Comparison of ENCODE assay signal across 3 cellular contexts in the genomic region with DNA sequence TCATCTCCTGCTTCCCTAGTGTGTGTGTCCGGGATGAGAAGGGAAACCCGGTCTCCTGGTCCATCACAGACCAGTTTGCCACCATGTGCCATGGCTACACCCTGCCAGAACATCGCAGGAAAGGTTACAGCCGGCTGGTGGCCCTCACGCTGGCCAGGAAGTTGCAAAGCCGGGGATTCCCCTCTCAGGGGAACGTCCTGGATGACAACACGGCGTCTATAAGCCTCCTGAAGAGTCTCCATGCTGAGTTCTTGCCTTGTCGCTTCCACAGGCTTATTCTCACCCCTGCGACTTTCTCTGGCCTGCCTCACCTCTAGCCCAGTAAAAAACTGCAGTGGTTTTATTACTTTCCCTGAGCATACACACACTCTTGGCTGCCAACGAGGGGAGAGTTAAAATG.
A peak's percentile ranks its signal among the peaks of the same experiment; 100 is the strongest.
TF ChIP-seq lines count a peak whose summit lies in the region.

No MANE protein-coding gene starts in this region.

TF ChIP-seq in IMR-90, 13 proteins besides CTCF, POLR2A, EP300 and RAD21:
- no peak for TF ChIP-seq RCOR1 (IDR thresholded peaks at IDR 0.05; ENCODE audit: insufficient replicate concordance, low read length)
- TF ChIP-seq MAZ (IDR thresholded peaks at IDR 0.05; ENCODE audit: borderline replicate concordance, low read depth, low read length): no peak
- TF ChIP-seq MXI1 (IDR thresholded peaks at IDR 0.05; ENCODE audit: borderline replicate concordance, low read depth, low read length): no peak
- TF ChIP-seq CHD1 (IDR thresholded peaks at IDR 0.05; ENCODE audit: low read depth, low read length): no peak
- TF ChIP-seq MAFK (IDR thresholded peaks at IDR 0.05; ENCODE audit: low read depth, low read length): no peak
- TF ChIP-seq, protein P1, sequence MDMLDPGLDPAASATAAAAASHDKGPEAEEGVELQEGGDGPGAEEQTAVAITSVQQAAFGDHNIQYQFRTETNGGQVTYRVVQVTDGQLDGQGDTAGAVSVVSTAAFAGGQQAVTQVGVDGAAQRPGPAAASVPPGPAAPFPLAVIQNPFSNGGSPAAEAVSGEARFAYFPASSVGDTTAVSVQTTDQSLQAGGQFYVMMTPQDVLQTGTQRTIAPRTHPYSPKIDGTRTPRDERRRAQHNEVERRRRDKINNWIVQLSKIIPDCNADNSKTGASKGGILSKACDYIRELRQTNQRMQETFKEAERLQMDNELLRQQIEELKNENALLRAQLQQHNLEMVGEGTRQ (IDR thresholded peaks at IDR 0.05; ENCODE audit: low read depth, low read length): no peak
- no peak for TF ChIP-seq CEBPB (IDR thresholded peaks at IDR 0.05; ENCODE audit: low read depth, low read length)
- no peak for TF ChIP-seq FOS (IDR thresholded peaks at IDR 0.05; ENCODE audit: low read depth, low read length)
- no peak for TF ChIP-seq RFX5 (IDR thresholded peaks at IDR 0.05; ENCODE audit: low read depth, low read length)
- TF ChIP-seq, protein P2, sequence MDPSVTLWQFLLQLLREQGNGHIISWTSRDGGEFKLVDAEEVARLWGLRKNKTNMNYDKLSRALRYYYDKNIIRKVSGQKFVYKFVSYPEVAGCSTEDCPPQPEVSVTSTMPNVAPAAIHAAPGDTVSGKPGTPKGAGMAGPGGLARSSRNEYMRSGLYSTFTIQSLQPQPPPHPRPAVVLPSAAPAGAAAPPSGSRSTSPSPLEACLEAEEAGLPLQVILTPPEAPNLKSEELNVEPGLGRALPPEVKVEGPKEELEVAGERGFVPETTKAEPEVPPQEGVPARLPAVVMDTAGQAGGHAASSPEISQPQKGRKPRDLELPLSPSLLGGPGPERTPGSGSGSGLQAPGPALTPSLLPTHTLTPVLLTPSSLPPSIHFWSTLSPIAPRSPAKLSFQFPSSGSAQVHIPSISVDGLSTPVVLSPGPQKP (IDR thresholded peaks at IDR 0.05; ENCODE audit: borderline replicate concordance, low read depth, low read length): no peak
- no peak for TF ChIP-seq NFE2L2 (IDR thresholded peaks at IDR 0.05; ENCODE audit: low read depth, low read length)
- no peak for TF ChIP-seq SMC3 (IDR thresholded peaks at IDR 0.05; ENCODE audit: low read depth, low read length)
- TF ChIP-seq BHLHE40 (IDR thresholded peaks at IDR 0.05; ENCODE audit: low read depth, low read length): no peak

TF ChIP-seq in K562, 482 proteins besides CTCF, POLR2A, EP300 and RAD21 (continues in another document):
- TF ChIP-seq, protein P3, sequence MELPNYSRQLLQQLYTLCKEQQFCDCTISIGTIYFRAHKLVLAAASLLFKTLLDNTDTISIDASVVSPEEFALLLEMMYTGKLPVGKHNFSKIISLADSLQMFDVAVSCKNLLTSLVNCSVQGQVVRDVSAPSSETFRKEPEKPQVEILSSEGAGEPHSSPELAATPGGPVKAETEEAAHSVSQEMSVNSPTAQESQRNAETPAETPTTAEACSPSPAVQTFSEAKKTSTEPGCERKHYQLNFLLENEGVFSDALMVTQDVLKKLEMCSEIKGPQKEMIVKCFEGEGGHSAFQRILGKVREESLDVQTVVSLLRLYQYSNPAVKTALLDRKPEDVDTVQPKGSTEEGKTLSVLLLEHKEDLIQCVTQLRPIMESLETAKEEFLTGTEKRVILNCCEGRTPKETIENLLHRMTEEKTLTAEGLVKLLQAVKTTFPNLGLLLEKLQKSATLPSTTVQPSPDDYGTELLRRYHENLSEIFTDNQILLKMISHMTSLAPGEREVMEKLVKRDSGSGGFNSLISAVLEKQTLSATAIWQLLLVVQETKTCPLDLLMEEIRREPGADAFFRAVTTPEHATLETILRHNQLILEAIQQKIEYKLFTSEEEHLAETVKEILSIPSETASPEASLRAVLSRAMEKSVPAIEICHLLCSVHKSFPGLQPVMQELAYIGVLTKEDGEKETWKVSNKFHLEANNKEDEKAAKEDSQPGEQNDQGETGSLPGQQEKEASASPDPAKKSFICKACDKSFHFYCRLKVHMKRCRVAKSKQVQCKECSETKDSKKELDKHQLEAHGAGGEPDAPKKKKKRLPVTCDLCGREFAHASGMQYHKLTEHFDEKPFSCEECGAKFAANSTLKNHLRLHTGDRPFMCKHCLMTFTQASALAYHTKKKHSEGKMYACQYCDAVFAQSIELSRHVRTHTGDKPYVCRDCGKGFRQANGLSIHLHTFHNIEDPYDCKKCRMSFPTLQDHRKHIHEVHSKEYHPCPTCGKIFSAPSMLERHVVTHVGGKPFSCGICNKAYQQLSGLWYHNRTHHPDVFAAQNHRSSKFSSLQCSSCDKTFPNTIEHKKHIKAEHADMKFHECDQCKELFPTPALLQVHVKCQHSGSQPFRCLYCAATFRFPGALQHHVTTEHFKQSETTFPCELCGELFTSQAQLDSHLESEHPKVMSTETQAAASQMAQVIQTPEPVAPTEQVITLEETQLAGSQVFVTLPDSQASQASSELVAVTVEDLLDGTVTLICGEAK (IDR thresholded peaks at IDR 0.05): no peak
- TF ChIP-seq, protein P3 (CRISPR knock-in tag; IDR thresholded peaks at IDR 0.05): no peak
- TF ChIP-seq, protein P4, sequence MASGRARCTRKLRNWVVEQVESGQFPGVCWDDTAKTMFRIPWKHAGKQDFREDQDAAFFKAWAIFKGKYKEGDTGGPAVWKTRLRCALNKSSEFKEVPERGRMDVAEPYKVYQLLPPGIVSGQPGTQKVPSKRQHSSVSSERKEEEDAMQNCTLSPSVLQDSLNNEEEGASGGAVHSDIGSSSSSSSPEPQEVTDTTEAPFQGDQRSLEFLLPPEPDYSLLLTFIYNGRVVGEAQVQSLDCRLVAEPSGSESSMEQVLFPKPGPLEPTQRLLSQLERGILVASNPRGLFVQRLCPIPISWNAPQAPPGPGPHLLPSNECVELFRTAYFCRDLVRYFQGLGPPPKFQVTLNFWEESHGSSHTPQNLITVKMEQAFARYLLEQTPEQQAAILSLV (tag; IDR thresholded peaks at IDR 0.05): no peak
- TF ChIP-seq MAFK (IDR thresholded peaks at IDR 0.05; ENCODE audit: low read length) (no peak), ELF1 (tag; IDR thresholded peaks at IDR 0.05) (no peak), HDAC2 (IDR thresholded peaks at IDR 0.05) (no peak), ZNF134 (CRISPR knock-in tag; conservative IDR thresholded peaks at IDR 0.05) (no peak), CBX2 (IDR thresholded peaks at IDR 0.05; ENCODE audit: insufficient read depth, low read length, poor library complexity, severe bottlenecking) (no peak)

TF ChIP-seq in HepG2, 621 proteins besides CTCF, POLR2A, EP300 and RAD21:
- TF ChIP-seq ZFP41 (CRISPR knock-in tag; IDR thresholded peaks at IDR 0.05; ENCODE audit: borderline replicate concordance) (no peak), TCF7 (IDR thresholded peaks at IDR 0.05; ENCODE audit: low read depth) (no peak), HIVEP1 (CRISPR knock-in tag; IDR thresholded peaks at IDR 0.05) (0 out of 2 replicates have a peak, but pooled peaks have one; percentile 16), CC2D1A (CRISPR knock-in tag; IDR thresholded peaks at IDR 0.05) (no peak), POGZ (CRISPR knock-in tag; IDR thresholded peaks at IDR 0.05) (no peak), SSRP1 (CRISPR knock-in tag; IDR thresholded peaks at IDR 0.05) (no peak), SP5 (CRISPR knock-in tag; IDR thresholded peaks at IDR 0.05; ENCODE audit: borderline replicate concordance, low read depth) (no peak), PITX1 (CRISPR knock-in tag; IDR thresholded peaks at IDR 0.05) (no peak), MTF2 (CRISPR knock-in tag; IDR thresholded peaks at IDR 0.05; ENCODE audit: borderline replicate concordance) (no peak), POLR2AphosphoS5 (IDR thresholded peaks at IDR 0.05; ENCODE audit: low read depth, low read length) (no peak), RELA (CRISPR knock-in tag; IDR thresholded peaks at IDR 0.05) (no peak)
- TF ChIP-seq, protein P5, sequence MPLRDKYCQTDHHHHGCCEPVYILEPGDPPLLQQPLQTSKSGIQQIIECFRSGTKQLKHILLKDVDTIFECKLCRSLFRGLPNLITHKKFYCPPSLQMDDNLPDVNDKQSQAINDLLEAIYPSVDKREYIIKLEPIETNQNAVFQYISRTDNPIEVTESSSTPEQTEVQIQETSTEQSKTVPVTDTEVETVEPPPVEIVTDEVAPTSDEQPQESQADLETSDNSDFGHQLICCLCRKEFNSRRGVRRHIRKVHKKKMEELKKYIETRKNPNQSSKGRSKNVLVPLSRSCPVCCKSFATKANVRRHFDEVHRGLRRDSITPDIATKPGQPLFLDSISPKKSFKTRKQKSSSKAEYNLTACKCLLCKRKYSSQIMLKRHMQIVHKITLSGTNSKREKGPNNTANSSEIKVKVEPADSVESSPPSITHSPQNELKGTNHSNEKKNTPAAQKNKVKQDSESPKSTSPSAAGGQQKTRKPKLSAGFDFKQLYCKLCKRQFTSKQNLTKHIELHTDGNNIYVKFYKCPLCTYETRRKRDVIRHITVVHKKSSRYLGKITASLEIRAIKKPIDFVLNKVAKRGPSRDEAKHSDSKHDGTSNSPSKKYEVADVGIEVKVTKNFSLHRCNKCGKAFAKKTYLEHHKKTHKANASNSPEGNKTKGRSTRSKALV (CRISPR knock-in tag; IDR thresholded peaks at IDR 0.05): no peak
- TF ChIP-seq, protein P6, sequence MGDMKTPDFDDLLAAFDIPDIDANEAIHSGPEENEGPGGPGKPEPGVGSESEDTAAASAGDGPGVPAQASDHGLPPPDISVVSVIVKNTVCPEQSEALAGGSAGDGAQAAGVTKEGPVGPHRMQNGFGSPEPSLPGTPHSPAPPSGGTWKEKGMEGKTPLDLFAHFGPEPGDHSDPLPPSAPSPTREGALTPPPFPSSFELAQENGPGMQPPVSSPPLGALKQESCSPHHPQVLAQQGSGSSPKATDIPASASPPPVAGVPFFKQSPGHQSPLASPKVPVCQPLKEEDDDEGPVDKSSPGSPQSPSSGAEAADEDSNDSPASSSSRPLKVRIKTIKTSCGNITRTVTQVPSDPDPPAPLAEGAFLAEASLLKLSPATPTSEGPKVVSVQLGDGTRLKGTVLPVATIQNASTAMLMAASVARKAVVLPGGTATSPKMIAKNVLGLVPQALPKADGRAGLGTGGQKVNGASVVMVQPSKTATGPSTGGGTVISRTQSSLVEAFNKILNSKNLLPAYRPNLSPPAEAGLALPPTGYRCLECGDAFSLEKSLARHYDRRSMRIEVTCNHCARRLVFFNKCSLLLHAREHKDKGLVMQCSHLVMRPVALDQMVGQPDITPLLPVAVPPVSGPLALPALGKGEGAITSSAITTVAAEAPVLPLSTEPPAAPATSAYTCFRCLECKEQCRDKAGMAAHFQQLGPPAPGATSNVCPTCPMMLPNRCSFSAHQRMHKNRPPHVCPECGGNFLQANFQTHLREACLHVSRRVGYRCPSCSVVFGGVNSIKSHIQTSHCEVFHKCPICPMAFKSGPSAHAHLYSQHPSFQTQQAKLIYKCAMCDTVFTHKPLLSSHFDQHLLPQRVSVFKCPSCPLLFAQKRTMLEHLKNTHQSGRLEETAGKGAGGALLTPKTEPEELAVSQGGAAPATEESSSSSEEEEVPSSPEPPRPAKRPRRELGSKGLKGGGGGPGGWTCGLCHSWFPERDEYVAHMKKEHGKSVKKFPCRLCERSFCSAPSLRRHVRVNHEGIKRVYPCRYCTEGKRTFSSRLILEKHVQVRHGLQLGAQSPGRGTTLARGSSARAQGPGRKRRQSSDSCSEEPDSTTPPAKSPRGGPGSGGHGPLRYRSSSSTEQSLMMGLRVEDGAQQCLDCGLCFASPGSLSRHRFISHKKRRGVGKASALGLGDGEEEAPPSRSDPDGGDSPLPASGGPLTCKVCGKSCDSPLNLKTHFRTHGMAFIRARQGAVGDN (CRISPR knock-in tag; IDR thresholded peaks at IDR 0.05): peak; percentile 36
- TF ChIP-seq, protein P7, sequence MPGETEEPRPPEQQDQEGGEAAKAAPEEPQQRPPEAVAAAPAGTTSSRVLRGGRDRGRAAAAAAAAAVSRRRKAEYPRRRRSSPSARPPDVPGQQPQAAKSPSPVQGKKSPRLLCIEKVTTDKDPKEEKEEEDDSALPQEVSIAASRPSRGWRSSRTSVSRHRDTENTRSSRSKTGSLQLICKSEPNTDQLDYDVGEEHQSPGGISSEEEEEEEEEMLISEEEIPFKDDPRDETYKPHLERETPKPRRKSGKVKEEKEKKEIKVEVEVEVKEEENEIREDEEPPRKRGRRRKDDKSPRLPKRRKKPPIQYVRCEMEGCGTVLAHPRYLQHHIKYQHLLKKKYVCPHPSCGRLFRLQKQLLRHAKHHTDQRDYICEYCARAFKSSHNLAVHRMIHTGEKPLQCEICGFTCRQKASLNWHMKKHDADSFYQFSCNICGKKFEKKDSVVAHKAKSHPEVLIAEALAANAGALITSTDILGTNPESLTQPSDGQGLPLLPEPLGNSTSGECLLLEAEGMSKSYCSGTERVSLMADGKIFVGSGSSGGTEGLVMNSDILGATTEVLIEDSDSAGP (CRISPR knock-in tag; IDR thresholded peaks at IDR 0.05; ENCODE audit: borderline replicate concordance): no peak
- TF ChIP-seq, protein P8, sequence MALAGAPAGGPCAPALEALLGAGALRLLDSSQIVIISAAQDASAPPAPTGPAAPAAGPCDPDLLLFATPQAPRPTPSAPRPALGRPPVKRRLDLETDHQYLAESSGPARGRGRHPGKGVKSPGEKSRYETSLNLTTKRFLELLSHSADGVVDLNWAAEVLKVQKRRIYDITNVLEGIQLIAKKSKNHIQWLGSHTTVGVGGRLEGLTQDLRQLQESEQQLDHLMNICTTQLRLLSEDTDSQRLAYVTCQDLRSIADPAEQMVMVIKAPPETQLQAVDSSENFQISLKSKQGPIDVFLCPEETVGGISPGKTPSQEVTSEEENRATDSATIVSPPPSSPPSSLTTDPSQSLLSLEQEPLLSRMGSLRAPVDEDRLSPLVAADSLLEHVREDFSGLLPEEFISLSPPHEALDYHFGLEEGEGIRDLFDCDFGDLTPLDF (CRISPR knock-in tag; IDR thresholded peaks at IDR 0.05): no peak
